In genomic region chr9:36136277-36136893, GRCh38 we compare ENCODE assay signal across 1 cellular context.
TF ChIP-seq lines count a peak whose summit lies in the region.

A gene with protein sequence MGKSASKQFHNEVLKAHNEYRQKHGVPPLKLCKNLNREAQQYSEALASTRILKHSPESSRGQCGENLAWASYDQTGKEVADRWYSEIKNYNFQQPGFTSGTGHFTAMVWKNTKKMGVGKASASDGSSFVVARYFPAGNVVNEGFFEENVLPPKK (plus strand): TSS chr9:36136733. CDS start chr9:36136779, 46 bp downstream.

TF ChIP-seq in K562, 482 proteins besides CTCF, POLR2A, EP300 and RAD21 (continued from another document and continues in another):
- peak; percentile 46; the same call in 1 of the 2 replicates for TF ChIP-seq GATAD2B (IDR thresholded peaks at IDR 0.05; ENCODE audit: borderline replicate concordance)
- peak; percentile 77 to 92 for TF ChIP-seq SRF (CRISPR knock-in tag; IDR thresholded peaks at IDR 0.05)
- no peak for TF ChIP-seq ZNF695 (CRISPR knock-in tag; IDR thresholded peaks at IDR 0.05)
- TF ChIP-seq, protein P1, sequence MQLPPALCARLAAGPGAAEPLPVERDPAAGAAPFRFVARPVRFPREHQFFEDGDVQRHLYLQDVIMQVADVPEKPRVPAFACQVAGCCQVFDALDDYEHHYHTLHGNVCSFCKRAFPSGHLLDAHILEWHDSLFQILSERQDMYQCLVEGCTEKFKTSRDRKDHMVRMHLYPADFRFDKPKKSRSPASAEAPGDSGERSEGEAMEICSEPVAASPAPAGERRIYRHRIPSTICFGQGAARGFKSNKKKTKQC (CRISPR knock-in tag; IDR thresholded peaks at IDR 0.05) = no peak
- no peak for TF ChIP-seq GMEB1 (CRISPR knock-in tag; IDR thresholded peaks at IDR 0.05)
- no peak for TF ChIP-seq ZNF57 (CRISPR knock-in tag; IDR thresholded peaks at IDR 0.05)
- TF ChIP-seq, protein P2, sequence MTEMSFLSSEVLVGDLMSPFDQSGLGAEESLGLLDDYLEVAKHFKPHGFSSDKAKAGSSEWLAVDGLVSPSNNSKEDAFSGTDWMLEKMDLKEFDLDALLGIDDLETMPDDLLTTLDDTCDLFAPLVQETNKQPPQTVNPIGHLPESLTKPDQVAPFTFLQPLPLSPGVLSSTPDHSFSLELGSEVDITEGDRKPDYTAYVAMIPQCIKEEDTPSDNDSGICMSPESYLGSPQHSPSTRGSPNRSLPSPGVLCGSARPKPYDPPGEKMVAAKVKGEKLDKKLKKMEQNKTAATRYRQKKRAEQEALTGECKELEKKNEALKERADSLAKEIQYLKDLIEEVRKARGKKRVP (CRISPR knock-in tag; IDR thresholded peaks at IDR 0.05) = no peak
- TF ChIP-seq MYNN (IDR thresholded peaks at IDR 0.05) = no peak
- no peak for TF ChIP-seq MYNN (CRISPR knock-in tag; IDR thresholded peaks at IDR 0.05)
- TF ChIP-seq ZFX (CRISPR knock-in tag; IDR thresholded peaks at IDR 0.05) = peak; percentile 52
- TF ChIP-seq NR2F6 (CRISPR knock-in tag; IDR thresholded peaks at IDR 0.05) = no peak
- TF ChIP-seq ZNF165 (CRISPR knock-in tag; IDR thresholded peaks at IDR 0.05; ENCODE audit: borderline replicate concordance) = no peak
- no peak for TF ChIP-seq FOXM1 (IDR thresholded peaks at IDR 0.05; ENCODE audit: low read depth)
- TF ChIP-seq FOXM1 (CRISPR knock-in tag; IDR thresholded peaks at IDR 0.05; ENCODE audit: low read depth) = no peak
- TF ChIP-seq, protein P3, sequence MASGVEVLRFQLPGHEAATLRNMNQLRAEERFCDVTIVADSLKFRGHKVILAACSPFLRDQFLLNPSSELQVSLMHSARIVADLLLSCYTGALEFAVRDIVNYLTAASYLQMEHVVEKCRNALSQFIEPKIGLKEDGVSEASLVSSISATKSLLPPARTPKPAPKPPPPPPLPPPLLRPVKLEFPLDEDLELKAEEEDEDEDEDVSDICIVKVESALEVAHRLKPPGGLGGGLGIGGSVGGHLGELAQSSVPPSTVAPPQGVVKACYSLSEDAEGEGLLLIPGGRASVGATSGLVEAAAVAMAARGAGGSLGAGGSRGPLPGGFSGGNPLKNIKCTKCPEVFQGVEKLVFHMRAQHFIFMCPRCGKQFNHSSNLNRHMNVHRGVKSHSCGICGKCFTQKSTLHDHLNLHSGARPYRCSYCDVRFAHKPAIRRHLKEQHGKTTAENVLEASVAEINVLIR (CRISPR knock-in tag; IDR thresholded peaks at IDR 0.05) = no peak
- TF ChIP-seq, protein P4, sequence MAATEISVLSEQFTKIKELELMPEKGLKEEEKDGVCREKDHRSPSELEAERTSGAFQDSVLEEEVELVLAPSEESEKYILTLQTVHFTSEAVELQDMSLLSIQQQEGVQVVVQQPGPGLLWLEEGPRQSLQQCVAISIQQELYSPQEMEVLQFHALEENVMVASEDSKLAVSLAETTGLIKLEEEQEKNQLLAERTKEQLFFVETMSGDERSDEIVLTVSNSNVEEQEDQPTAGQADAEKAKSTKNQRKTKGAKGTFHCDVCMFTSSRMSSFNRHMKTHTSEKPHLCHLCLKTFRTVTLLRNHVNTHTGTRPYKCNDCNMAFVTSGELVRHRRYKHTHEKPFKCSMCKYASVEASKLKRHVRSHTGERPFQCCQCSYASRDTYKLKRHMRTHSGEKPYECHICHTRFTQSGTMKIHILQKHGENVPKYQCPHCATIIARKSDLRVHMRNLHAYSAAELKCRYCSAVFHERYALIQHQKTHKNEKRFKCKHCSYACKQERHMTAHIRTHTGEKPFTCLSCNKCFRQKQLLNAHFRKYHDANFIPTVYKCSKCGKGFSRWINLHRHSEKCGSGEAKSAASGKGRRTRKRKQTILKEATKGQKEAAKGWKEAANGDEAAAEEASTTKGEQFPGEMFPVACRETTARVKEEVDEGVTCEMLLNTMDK (IDR thresholded peaks at IDR 0.05; ENCODE audit: borderline replicate concordance, insufficient read depth, low read depth, low read length, poor library complexity, severe bottlenecking) = peak; percentile 19
- TF ChIP-seq MEIS2 (IDR thresholded peaks at IDR 0.05; ENCODE audit: partially characterized antibody) = peak; percentile 10
- TF ChIP-seq ZNF740 (CRISPR knock-in tag; IDR thresholded peaks at IDR 0.05) = 0 out of 2 replicates have a peak, but pooled peaks have one; percentile 29
- no peak for TF ChIP-seq ZNF740 (tag; IDR thresholded peaks at IDR 0.05)
- TF ChIP-seq, protein P5, sequence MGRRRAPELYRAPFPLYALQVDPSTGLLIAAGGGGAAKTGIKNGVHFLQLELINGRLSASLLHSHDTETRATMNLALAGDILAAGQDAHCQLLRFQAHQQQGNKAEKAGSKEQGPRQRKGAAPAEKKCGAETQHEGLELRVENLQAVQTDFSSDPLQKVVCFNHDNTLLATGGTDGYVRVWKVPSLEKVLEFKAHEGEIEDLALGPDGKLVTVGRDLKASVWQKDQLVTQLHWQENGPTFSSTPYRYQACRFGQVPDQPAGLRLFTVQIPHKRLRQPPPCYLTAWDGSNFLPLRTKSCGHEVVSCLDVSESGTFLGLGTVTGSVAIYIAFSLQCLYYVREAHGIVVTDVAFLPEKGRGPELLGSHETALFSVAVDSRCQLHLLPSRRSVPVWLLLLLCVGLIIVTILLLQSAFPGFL (CRISPR knock-in tag; IDR thresholded peaks at IDR 0.05) = no peak
- TF ChIP-seq TAF1 (IDR thresholded peaks at IDR 0.05; ENCODE audit: control insufficient read depth, extremely low read depth, insufficient read depth, low read length, severe bottlenecking) = peak; percentile 38
- TF ChIP-seq RBBP5 (IDR thresholded peaks at IDR 0.05; ENCODE audit: borderline replicate concordance, insufficient read depth, low read length, poor library complexity, severe bottlenecking) = peak; percentile 31
- TF ChIP-seq CHD7 (IDR thresholded peaks at IDR 0.05; ENCODE audit: low read depth, low read length) = no peak
- peak; percentile 81 for TF ChIP-seq RBFOX2 (IDR thresholded peaks at IDR 0.05; ENCODE audit: low read depth, low read length)
- TF ChIP-seq ZC3H4 (CRISPR knock-in tag; IDR thresholded peaks at IDR 0.05; ENCODE audit: borderline replicate concordance) = no peak
- peak; percentile 85 for TF ChIP-seq CTBP1 (IDR thresholded peaks at IDR 0.05; ENCODE audit: borderline replicate concordance)
- no peak for TF ChIP-seq ASH1L (IDR thresholded peaks at IDR 0.05; ENCODE audit: borderline replicate concordance, low read depth, partially characterized antibody)
- no peak for TF ChIP-seq ZNF274 (IDR thresholded peaks at IDR 0.05; ENCODE audit: borderline replicate concordance, low read depth, low read length)
- no peak for TF ChIP-seq IRF2 (CRISPR knock-in tag; IDR thresholded peaks at IDR 0.05)
- no peak for TF ChIP-seq HDAC6 (IDR thresholded peaks at IDR 0.05; ENCODE audit: low read depth, low read length)
- TF ChIP-seq XRCC3 (IDR thresholded peaks at IDR 0.05) = no peak
- TF ChIP-seq GABPB2 (CRISPR knock-in tag; conservative IDR thresholded peaks at IDR 0.05) = no peak
- peak; percentile 51; the same call in 1 of the 2 replicates for TF ChIP-seq RB1 (IDR thresholded peaks at IDR 0.05; ENCODE audit: low read depth)
- peak; percentile 84 for TF ChIP-seq L3MBTL2 (IDR thresholded peaks at IDR 0.05)
- no peak for TF ChIP-seq KLF16 (IDR thresholded peaks at IDR 0.05)
- TF ChIP-seq SMARCB1 (IDR thresholded peaks at IDR 0.05; ENCODE audit: insufficient read length, low read depth) = no peak
- TF ChIP-seq ZNF717 (CRISPR knock-in tag; IDR thresholded peaks at IDR 0.05) = no peak
- no peak for TF ChIP-seq THAP12 (CRISPR knock-in tag; IDR thresholded peaks at IDR 0.05)
- TF ChIP-seq HNRNPL (IDR thresholded peaks at IDR 0.05; ENCODE audit: low read depth, low read length) = 0 out of 2 replicates have a peak, but pooled peaks have one; percentile 23
